In genomic region chr11:47399860-47400812, GRCh38 we compare ENCODE assay signal across 9 cellular contexts. TPM values are rescaled to one million over a fixed set of nuclear protein-coding genes. Genes with fewer than 3 reads are reported as not detected.
DNase-seq lines count a peak whose midpoint lies in the region; ATAC-seq and FAIRE-seq lines count a peak whose summit lies in the region.
"Had no signal": no experiment of that assay in that cellular context is flagged by ENCODE, and none has a peak within 500 bp of the region (broad histone marks: within the 10 kb centered on the region; RNA-seq: fewer than 3 reads in every experiment).

No MANE protein-coding gene starts in this region.

- H3K36me3 Mint-ChIP-seq in activated T-helper 17 cell treated with anti-CD3 and anti-CD28 coated beads, Interleukin-2, amount 50 U/mL, for 72 hours (ENCODE audit: low read depth), result no peaks in the 10 kb centered on the region

- intact Hi-C loops in Right ventricle myocardium superior (cut with DNase I), result no loop called here
- intact Hi-C loops in sciatic nerve (cut with DNase I), result no loop called here

- peak overlapping the region; percentile 89 for H3K27ac Mint-ChIP-seq in activated T-helper 17 cell treated with anti-CD3 and anti-CD28 coated beads, Interleukin-2, amount 50 U/mL, for 72 hours

- peak overlapping the region; percentile 88 for H3K4me3 Mint-ChIP-seq in activated T-helper 17 cell treated with anti-CD3 and anti-CD28 coated beads, Interleukin-2, amount 50 U/mL, for 72 hours

- H3K4me1 Mint-ChIP-seq in activated T-helper 17 cell treated with anti-CD3 and anti-CD28 coated beads, Interleukin-2, amount 50 U/mL, for 72 hours, result peaks cover 5% of the 10 kb centered on the region

- peak; percentile 39 for ATAC-seq in GM19467 (IDR thresholded peaks at IDR 0.05; ENCODE audit: unreplicated experiment)
- peak; percentile 82 for ATAC-seq in activated T-helper 17 cell treated with anti-CD3 and anti-CD28 coated beads, Interleukin-2, amount 50 U/mL, for 72 hours (replicated peaks)
- ATAC-seq in Right ventricle myocardium superior (ENCODE audit: poor library complexity), result peak; percentile 86
- peak; percentile 71 for ATAC-seq in sciatic nerve

- in situ Hi-C loops in G401 (cut with HindIII; ENCODE audit: low sequenced_read_pairs), result no loop called here

- DNase-seq in GDM1 (lab: John Stamatoyannopoulos, UW), result peak; percentile 59
- peak; percentile 59 for DNase-seq in HTR-8/SVneo (ENCODE audit: insufficient read length, low spot score)
- DNase-seq in Right ventricle myocardium superior, result peak; percentile 60
- DNase-seq in sciatic nerve (ENCODE audit: low spot score), result no peak
- DNase-seq in G401 (ENCODE audit: low spot score), result no peak
- DNase-seq in D341Med (ENCODE audit: low spot score), result no peak

- H3K9me3 Mint-ChIP-seq in activated T-helper 17 cell treated with anti-CD3 and anti-CD28 coated beads, Interleukin-2, amount 50 U/mL, for 72 hours, result no peaks in the 10 kb centered on the region

- no peak for FAIRE-seq in HTR-8/SVneo (lab: Jason Lieb, UNC)

- no peaks in the 10 kb centered on the region for H3K27me3 Mint-ChIP-seq in activated T-helper 17 cell treated with anti-CD3 and anti-CD28 coated beads, Interleukin-2, amount 50 U/mL, for 72 hours

RNA-seq across cellular contexts. Expression of gene SLC39A13, which starts 8.3 kb away (rescaled TPM):
- total RNA-seq in activated T-helper 17 cell treated with anti-CD3 and anti-CD28 coated beads, Interleukin-2, amount 50 U/mL, for 72 hours, result 10 to 100 TPM; 16.1 to 17.5 TPM
- 34.5 TPM for total RNA-seq in Right ventricle myocardium superior
- total RNA-seq in sciatic nerve, result 55.5 TPM
- total RNA-seq in G401 (2014; rRNA removed; shearing (Covaris generic)), result 22.9 and 43.0 TPM in 2 replicates

RNA-seq across cellular contexts. Expression of gene SPI1, which starts 21.8 kb away (rescaled TPM):
- under 1 TPM in 1 of 2 donors, not detected in 1; 0.21 TPM for total RNA-seq in activated T-helper 17 cell treated with anti-CD3 and anti-CD28 coated beads, Interleukin-2, amount 50 U/mL, for 72 hours
- total RNA-seq in Right ventricle myocardium superior (11.1 TPM), sciatic nerve (47.0 TPM)
- total RNA-seq in G401 (2014; rRNA removed; shearing (Covaris generic)), result not detected in 2 replicates
- total RNA-seq: activated CD8-positive, alpha-beta memory T cell treated with anti-CD3 and anti-CD28 coated beads for 36 hours had no signal

RNA-seq across cellular contexts. Expression of gene PSMC3, which starts 26.1 kb away (rescaled TPM):
- total RNA-seq in activated T-helper 17 cell treated with anti-CD3 and anti-CD28 coated beads, Interleukin-2, amount 50 U/mL, for 72 hours, result 100 to 1,000 TPM; 109 to 174 TPM
- total RNA-seq in Right ventricle myocardium superior (166 TPM), sciatic nerve (97.5 TPM)
- total RNA-seq in G401 (2014; rRNA removed; shearing (Covaris generic)), result 149 and 239 TPM in 2 replicates

RNA-seq across cellular contexts. Expression of gene MYBPC3, which starts 47.6 kb away (rescaled TPM):
- total RNA-seq in activated T-helper 17 cell treated with anti-CD3 and anti-CD28 coated beads, Interleukin-2, amount 50 U/mL, for 72 hours, result not detected
- total RNA-seq in Right ventricle myocardium superior, result 2,568 TPM
- total RNA-seq in sciatic nerve, result 0.53 TPM
- 0.37 TPM in 1 of 2 replicates, not detected in the other for total RNA-seq in G401 (2014; rRNA removed; shearing (Covaris generic))
- total RNA-seq: activated CD8-positive, alpha-beta memory T cell treated with anti-CD3 and anti-CD28 coated beads for 36 hours had no signal

RNA-seq across cellular contexts. Expression of gene RAPSN, which starts 48.8 kb away (rescaled TPM):
- 1 to 10 TPM; 1.1 to 1.7 TPM for total RNA-seq in activated T-helper 17 cell treated with anti-CD3 and anti-CD28 coated beads, Interleukin-2, amount 50 U/mL, for 72 hours
- total RNA-seq in Right ventricle myocardium superior (6.7 TPM), sciatic nerve (4.9 TPM)
- total RNA-seq in G401 (2014; rRNA removed; shearing (Covaris generic)), result not detected in 2 replicates

Comparison
In these comparisons a context has a peak if more than half of its experiments do, and no peak if none do; other contexts are left out.
1. DNase-seq: peak in GDM1 (single experiment), HTR-8/SVneo (single experiment) and Right ventricle myocardium superior (single experiment); none in sciatic nerve (single experiment), G401 (single experiment) and D341Med (single experiment).
2. Peak in every context shown above with its lines, with median percentiles within 50 percentile points of each other: ATAC-seq.